Comparison of ENCODE assay signal across 17 cellular contexts in the genomic region with DNA sequence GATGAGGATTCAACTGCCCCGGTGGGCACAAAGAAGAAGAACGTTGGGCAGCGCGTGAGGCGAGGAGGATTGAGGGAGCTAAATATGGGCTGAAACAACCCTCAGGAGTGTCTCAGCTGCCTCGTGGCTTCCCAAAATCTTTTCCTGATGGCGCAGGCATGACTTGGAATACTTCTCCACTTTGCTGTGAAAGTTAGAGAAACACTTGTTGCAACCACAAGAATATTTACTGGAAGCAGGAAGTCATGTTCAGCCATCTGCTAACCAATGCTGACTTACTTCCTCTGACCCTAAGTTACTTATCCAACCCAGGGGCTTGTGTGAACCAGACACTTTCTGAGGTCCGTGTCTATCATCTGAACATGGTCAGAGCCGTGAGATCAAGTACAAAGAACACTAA.
DNase-seq lines count a peak whose midpoint lies in the region; ATAC-seq and TF ChIP-seq lines count a peak whose summit lies in the region.
"Had no signal": no experiment of that assay in that cellular context is flagged by ENCODE, and none has a peak within 500 bp of the region (broad histone marks: within the 10 kb centered on the region; RNA-seq: fewer than 3 reads in every experiment).

No MANE protein-coding gene starts in this region.

- peak overlapping the region in 2 of 12 donors; percentile 41 to 65 for H3K27ac ChIP-seq in heart left ventricle
- H3K27ac ChIP-seq in left ventricle myocardium inferior (replicated peaks) = no peak overlapping the region
- H3K27ac ChIP-seq in transverse colon = no peak overlapping the region
- H3K27ac ChIP-seq: esophagus squamous epithelium, left lung had no signal

- H3K4me3 Mint-ChIP-seq in activated T-helper 17 cell treated with anti-CD3 and anti-CD28 coated beads, Interleukin-2, amount 50 U/mL, for 72 hours = no peak overlapping the region
- H3K4me3 Mint-ChIP-seq: activated CD4-positive, alpha-beta memory T cell treated with anti-CD3 and anti-CD28 coated beads for 36 hours had no signal

- H3K4me1 Mint-ChIP-seq in activated T-helper 17 cell treated with anti-CD3 and anti-CD28 coated beads, Interleukin-2, amount 50 U/mL, for 72 hours = peaks cover 16% of the 10 kb centered on the region

- H3K36me3 ChIP-seq in heart left ventricle (no peaks in the 10 kb centered on the region), left ventricle myocardium inferior (no peaks in the 10 kb centered on the region), transverse colon (no peaks in the 10 kb centered on the region)
- H3K36me3 ChIP-seq: esophagus squamous epithelium, left lung had no signal

- TF ChIP-seq POLR2A in heart left ventricle (IDR thresholded peaks at IDR 0.05) (no peak), transverse colon (IDR thresholded peaks at IDR 0.05) (no peak)

- H3K4me1 ChIP-seq in heart left ventricle = peaks cover 0 to 14% (median 0%) of the 10 kb centered on the region in 12 donors
- peaks cover 8% of the 10 kb centered on the region for H3K4me1 ChIP-seq in left ventricle myocardium inferior
- H3K4me1 ChIP-seq in transverse colon = no peaks in the 10 kb centered on the region
- H3K4me1 ChIP-seq: esophagus squamous epithelium had no signal

- H3K36me3 Mint-ChIP-seq in activated T-helper 17 cell treated with anti-CD3 and anti-CD28 coated beads, Interleukin-2, amount 50 U/mL, for 72 hours (ENCODE audit: low read depth) = no peaks in the 10 kb centered on the region
- H3K36me3 Mint-ChIP-seq: activated CD4-positive, alpha-beta memory T cell treated with anti-CD3 and anti-CD28 coated beads for 36 hours had no signal

- H3K9me3 ChIP-seq in heart left ventricle = peaks cover 0 to 11% (median 2%) of the 10 kb centered on the region in 12 donors
- peaks cover 10% of the 10 kb centered on the region for H3K9me3 ChIP-seq in left ventricle myocardium inferior (replicated peaks)
- peaks cover 0 to 5% of the 10 kb centered on the region in 2 donors for H3K9me3 ChIP-seq in transverse colon

- DNase-seq in heart left ventricle (peak in 3 of 5 donors; percentile 27 to 47 (median 32)), left ventricle myocardium inferior (no peak), NOMO-1 treated with DMSO at 0.1 percent for 48 hours (lab: John Stamatoyannopoulos, UW; ENCODE audit: unreplicated experiment) (peak; percentile 49), medulla oblongata (ENCODE audit: extremely low spot score) (peak; percentile 24), transverse colon (no peak), kidney glomerular epithelial cell (lab: John Stamatoyannopoulos, UW) (no peak)
- DNase-seq: activated CD4-positive, alpha-beta memory T cell treated with anti-CD3 and anti-CD28 coated beads for 36 hours; activated effector memory CD4-positive, alpha-beta T cell treated with Interleukin-2 at 50 U/mL for 16 hours; DMS153; esophagus squamous epithelium; HCEC 1CT; hypothalamus; left lung; NCI-H2029 treated with DMSO at 0.1 percent for 48 hours; NCI-H748 treated with DMSO at 0.1 percent for 48 hours had no signal

- WGBS in heart left ventricle, 4 donors = 80 to 87% (median 82%) methylated on average over 9 of the region's 9 CpGs
- WGBS in transverse colon (ENCODE audit: low coverage in 1 of 2), 2 donors = 83 to 86% methylated on average over 3 to 9 of the region's 9 CpGs

- in situ Hi-C loops in transverse colon (cut with MboI; ENCODE audit: low pct_ligation_motif_present in 1 of 4, low pct_unique_long_range_greater_than_20kb in 1 of 4, low sequenced_read_pairs in 3 of 4) = no loop called here

- peaks cover 2% of the 10 kb centered on the region for H3K9me3 Mint-ChIP-seq in activated T-helper 17 cell treated with anti-CD3 and anti-CD28 coated beads, Interleukin-2, amount 50 U/mL, for 72 hours

- H3K27me3 ChIP-seq in heart left ventricle (no peaks in the 10 kb centered on the region), left ventricle myocardium inferior (ENCODE audit: low read depth) (no peaks in the 10 kb centered on the region), transverse colon (no peaks in the 10 kb centered on the region)
- H3K27me3 ChIP-seq: esophagus squamous epithelium, left lung had no signal

- TF ChIP-seq CTCF in heart left ventricle (IDR thresholded peaks at IDR 0.05) (no peak), left ventricle myocardium inferior (IDR thresholded peaks at IDR 0.05; ENCODE audit: borderline replicate concordance) (no peak), transverse colon (IDR thresholded peaks at IDR 0.05) (no peak)

- H3K27ac Mint-ChIP-seq in activated T-helper 17 cell treated with anti-CD3 and anti-CD28 coated beads, Interleukin-2, amount 50 U/mL, for 72 hours = no peak overlapping the region
- H3K27ac Mint-ChIP-seq: activated CD4-positive, alpha-beta memory T cell treated with anti-CD3 and anti-CD28 coated beads for 36 hours had no signal

- no peak overlapping the region for H3K4me3 ChIP-seq in heart left ventricle
- no peak overlapping the region for H3K4me3 ChIP-seq in left ventricle myocardium inferior
- no peak overlapping the region for H3K4me3 ChIP-seq in transverse colon
- H3K4me3 ChIP-seq: esophagus squamous epithelium, left lung had no signal

- no peaks in the 10 kb centered on the region for H3K27me3 Mint-ChIP-seq in activated T-helper 17 cell treated with anti-CD3 and anti-CD28 coated beads, Interleukin-2, amount 50 U/mL, for 72 hours
- H3K27me3 Mint-ChIP-seq: activated CD4-positive, alpha-beta memory T cell treated with anti-CD3 and anti-CD28 coated beads for 36 hours had no signal

- intact Hi-C loops in heart left ventricle (cut with DNase I) (loop anchor here in 1 of 10 donors (10.0 kb wide), 1 partner anchor 147 kb away; the partner anchor contains the start of gene ARL4C), left ventricle myocardium inferior (cut with micrococcal nuclease) (no loop called here), transverse colon (cut with DNase I; ENCODE audit: low total_unique reads) (no loop called here)

- TF ChIP-seq EP300 in transverse colon (IDR thresholded peaks at IDR 0.05; ENCODE audit: low read depth) = peak; percentile 42

- peak in 3 of 4 donors; percentile 36 to 90 (median 45) for ATAC-seq in heart left ventricle
- no peak for ATAC-seq in activated T-helper 17 cell treated with anti-CD3 and anti-CD28 coated beads, Interleukin-2, amount 50 U/mL, for 72 hours (replicated peaks)
- no peak for ATAC-seq in HG03095 (IDR thresholded peaks at IDR 0.05; ENCODE audit: unreplicated experiment)
- ATAC-seq: left lung had no signal

Comparison
In these comparisons a context has a peak if more than half of its experiments do, and no peak if none do; other contexts are left out.
1. DNase-seq: peak in heart left ventricle (3 of 5), NOMO-1 treated with DMSO at 0.1 percent for 48 hours (single experiment) and medulla oblongata (single experiment); none in left ventricle myocardium inferior (single experiment), transverse colon (single experiment) and kidney glomerular epithelial cell (single experiment).
2. ATAC-seq: peak in heart left ventricle (3 of 4); none in activated T-helper 17 cell treated with anti-CD3 and anti-CD28 coated beads, Interleukin-2, amount 50 U/mL, for 72 hours (single experiment) and HG03095 (single experiment).